Comparison of ENCODE assay signal across 11 cellular contexts in the genomic region with DNA sequence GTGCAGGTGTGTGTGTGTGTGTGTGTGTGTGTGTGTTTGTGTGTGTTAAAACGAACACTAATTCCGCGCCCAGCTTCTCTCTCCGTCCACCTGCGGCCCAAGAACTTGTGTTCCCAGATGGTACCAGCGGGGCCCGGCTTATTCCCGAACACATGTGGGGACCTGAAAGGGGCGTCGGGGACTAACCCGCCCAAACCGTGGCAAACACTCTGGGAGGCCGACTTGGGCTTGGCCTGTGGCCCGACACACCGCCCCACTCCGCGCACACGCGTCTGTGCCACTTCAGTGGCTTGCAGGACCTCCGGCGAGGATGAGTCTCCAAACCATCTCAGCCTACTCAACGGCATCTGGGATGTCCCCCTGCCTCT. TPM values are rescaled to one million over a fixed set of nuclear protein-coding genes. Genes with fewer than 3 reads are reported as not detected.
A peak's percentile ranks its signal among the peaks of the same experiment; 100 is the strongest.
DNase-seq lines count a peak whose midpoint lies in the region; ATAC-seq and TF ChIP-seq lines count a peak whose summit lies in the region.
"Had no signal": no experiment of that assay in that cellular context is flagged by ENCODE, and none has a peak within 500 bp of the region (broad histone marks: within the 10 kb centered on the region; RNA-seq: fewer than 3 reads in every experiment).

No MANE protein-coding gene starts in this region.

- peak overlapping the region; percentile 86 to 99 (median 96) for H3K4me2 ChIP-seq in BLaER1 treated with 17β-estradiol and CSF1 and Interleukin-3, amounts not matched to agents 10 nM and 100 nM

- peaks cover under 1 to 5% of the 10 kb centered on the region in 2 donors for H3K9me3 Mint-ChIP-seq in activated naive CD4-positive, alpha-beta T cell treated with anti-CD3 and anti-CD28 coated beads, Interleukin-2, amount 50 U/mL, for 72 hours

- H3K36me3 Mint-ChIP-seq in activated naive CD4-positive, alpha-beta T cell treated with anti-CD3 and anti-CD28 coated beads, Interleukin-2, amount 50 U/mL, for 72 hours, result peaks cover 13 to 18% of the 10 kb centered on the region in 2 donors

- CTCF ChIA-PET in RWPE1 (lab: Yijun Ruan, JAX), result interaction anchor here (0.7 kb wide), 1 partner anchor 417 kb away, joined by 4 read pairs; no protein-coding TSS in a partner anchor

- H3K27ac Mint-ChIP-seq in activated naive CD4-positive, alpha-beta T cell treated with anti-CD3 and anti-CD28 coated beads, Interleukin-2, amount 50 U/mL, for 72 hours, result no peak overlapping the region

- H3K4me3 ChIP-seq in BLaER1 treated with 17β-estradiol and CSF1 and Interleukin-3, amounts not matched to agents 10 nM and 100 nM, result peak overlapping the region; percentile 61 to 78 (median 71); a peak in 19 of 20 replicates
- peak overlapping the region; percentile 60 for H3K4me3 ChIP-seq in fibroblast of villous mesenchyme (ENCODE audit: low read depth, low read length)

- H3K9ac ChIP-seq in BLaER1 treated with 17β-estradiol and CSF1 and Interleukin-3, amounts not matched to agents 10 nM and 100 nM, result peak overlapping the region in 6 of 11 experiments; percentile 56 to 77 (median 72); a peak in 9 of 22 replicates

- no peak for ATAC-seq in activated naive CD4-positive, alpha-beta T cell treated with anti-CD3 and anti-CD28 coated beads, Interleukin-2, amount 50 U/mL, for 72 hours
- no peak for ATAC-seq in HG03097 (IDR thresholded peaks at IDR 0.05; ENCODE audit: low FRiP score, unreplicated experiment)

- H4K20me1 ChIP-seq in BLaER1 treated with 17β-estradiol and CSF1 and Interleukin-3, amounts not matched to agents 10 nM and 100 nM, result no peaks in the 10 kb centered on the region

- POLR2A ChIA-PET in RWPE1 (lab: Yijun Ruan, JAX; ENCODE audit: low non-redundant PET), result no interaction called here

- peaks cover 17 to 35% (median 30%) of the 10 kb centered on the region in 10 experiments for H3K4me1 ChIP-seq in BLaER1 treated with 17β-estradiol and CSF1 and Interleukin-3, amounts not matched to agents 10 nM and 100 nM

- TF ChIP-seq CTCF in RWPE1 (conservative IDR thresholded peaks at IDR 0.05; ENCODE audit: low read depth) (no peak), fibroblast of villous mesenchyme (IDR thresholded peaks at IDR 0.05; ENCODE audit: insufficient read depth, low read depth, low read length) (no peak)

- peaks cover 39 to 48% (median 43%) of the 10 kb centered on the region in 11 experiments for H3K27me3 ChIP-seq in BLaER1 treated with 17β-estradiol and CSF1 and Interleukin-3, amounts not matched to agents 10 nM and 100 nM

- H3K36me3 ChIP-seq in BLaER1 treated with 17β-estradiol and CSF1 and Interleukin-3, amounts not matched to agents 10 nM and 100 nM, result no peaks in the 10 kb centered on the region

- TF ChIP-seq POLR2A in erythroblast (IDR thresholded peaks at IDR 0.05; ENCODE audit: low read length), result no peak

- H3K27ac ChIP-seq in BLaER1 treated with 17β-estradiol and CSF1 and Interleukin-3, amounts not matched to agents 10 nM and 100 nM, result no peak overlapping the region
- peak overlapping the region; percentile 68 for H3K27ac ChIP-seq in RWPE1
- H3K27ac ChIP-seq: VCaP had no signal

- DNase-seq in RWPE1 (ENCODE audit: low spot score) (no peak), fibroblast of villous mesenchyme (ENCODE audit: low read depth) (no peak), pons (ENCODE audit: low spot score) (peak; percentile 35), erythroblast (lab: John Stamatoyannopoulos, UW) (no peak), NOMO-1 (lab: John Stamatoyannopoulos, UW; ENCODE audit: unreplicated experiment in 2 of 2) (no peak)
- no peak for DNase-seq in activated naive CD4-positive, alpha-beta T cell treated with anti-CD3 and anti-CD28 coated beads, Interleukin-2, amount 50 U/mL, for 72 hours (ENCODE audit: low spot score in 2 of 2)
- DNase-seq: GDM1; stimulated activated CD4-positive, alpha-beta T cell treated with anti-CD3 and anti-CD28 coated beads, Interleukin-15, amount 100 ng/mL, for 24 hours had no signal

- H3K9me3 ChIP-seq in BLaER1 treated with 17β-estradiol and CSF1 and Interleukin-3, amounts not matched to agents 10 nM and 100 nM (replicated peaks in 1 of 11), result no peaks in the 10 kb centered on the region

RNA-seq across cellular contexts. Expression of a gene that starts 0.9 kb away (rescaled TPM):
- 0.64 and 1.7 TPM in 2 replicates for total RNA-seq in fibroblast of villous mesenchyme
- not detected for total RNA-seq in activated naive CD4-positive, alpha-beta T cell treated with anti-CD3 and anti-CD28 coated beads, Interleukin-2, amount 50 U/mL, for 72 hours
